In genomic region chr7:28984631-28985030, GRCh38 we compare ENCODE assay signal across 8 cellular contexts. TPM values are rescaled to one million over a fixed set of nuclear protein-coding genes. Genes with fewer than 3 reads are reported as not detected.
A peak's percentile ranks its signal among the peaks of the same experiment; 100 is the strongest.
DNase-seq lines count a peak whose midpoint lies in the region; ATAC-seq and TF ChIP-seq lines count a peak whose summit lies in the region.

No MANE protein-coding gene starts in this region.

- no peak overlapping the region for H3K4me3 ChIP-seq in epithelial cell of proximal tubule (ENCODE audit: low read depth, low read length)

- H3K27me3 Mint-ChIP-seq in neural crest cell (ENCODE audit: low read depth): no peaks in the 10 kb centered on the region
- peaks cover 55% of the 10 kb centered on the region for H3K27me3 Mint-ChIP-seq in stimulated activated naive CD8-positive, alpha-beta T cell treated with anti-CD3 and anti-CD28 coated beads, Interleukin-15, amount 100 ng/mL, for 72 hours

- H3K27ac Mint-ChIP-seq in neural crest cell (ENCODE audit: unreplicated experiment): peak overlapping the region; percentile 89
- no peak overlapping the region for H3K27ac Mint-ChIP-seq in stimulated activated naive CD8-positive, alpha-beta T cell treated with anti-CD3 and anti-CD28 coated beads, Interleukin-15, amount 100 ng/mL, for 72 hours

- peak overlapping the region; percentile 55 for H3K4me3 Mint-ChIP-seq in neural crest cell
- no peak overlapping the region for H3K4me3 Mint-ChIP-seq in stimulated activated naive CD8-positive, alpha-beta T cell treated with anti-CD3 and anti-CD28 coated beads, Interleukin-15, amount 100 ng/mL, for 72 hours

- H3K36me3 Mint-ChIP-seq in neural crest cell (ENCODE audit: low read depth): no peaks in the 10 kb centered on the region

- DNase-seq in DMS 273 treated with DMSO at 0.1 percent for 48 hours (lab: John Stamatoyannopoulos, UW) (peak; percentile 90), NOMO-1 (lab: John Stamatoyannopoulos, UW; ENCODE audit: unreplicated experiment in 2 of 2) (peak; percentile 39 to 80), epithelial cell of proximal tubule (ENCODE audit: low read depth) (no peak), neural crest cell (ENCODE audit: low read depth, low spot score) (no peak), NCI-H1436 treated with DMSO at 0.1 percent for 48 hours (lab: John Stamatoyannopoulos, UW) (no peak)
- DNase-seq in activated naive CD4-positive, alpha-beta T cell treated with Interleukin-2 at 50 U/mL for 16 hours: no peak
- no peak for DNase-seq in stimulated activated naive CD8-positive, alpha-beta T cell treated with anti-CD3 and anti-CD28 coated beads, Interleukin-15, amount 100 ng/mL, for 72 hours
- DNase-seq in activated effector memory CD4-positive, alpha-beta T cell treated with anti-CD3 and anti-CD28 coated beads, Interleukin-2, amount 50 U/mL, for 16 hours: no peak

- ATAC-seq in stimulated activated naive CD8-positive, alpha-beta T cell treated with anti-CD3 and anti-CD28 coated beads, Interleukin-15, amount 100 ng/mL, for 72 hours: no peak

- H3K4me1 Mint-ChIP-seq in neural crest cell: peaks cover 67% of the 10 kb centered on the region
- no peaks in the 10 kb centered on the region for H3K4me1 Mint-ChIP-seq in stimulated activated naive CD8-positive, alpha-beta T cell treated with anti-CD3 and anti-CD28 coated beads, Interleukin-15, amount 100 ng/mL, for 72 hours

- peaks cover 4% of the 10 kb centered on the region for H3K9me3 Mint-ChIP-seq in neural crest cell
- H3K9me3 Mint-ChIP-seq in stimulated activated naive CD8-positive, alpha-beta T cell treated with anti-CD3 and anti-CD28 coated beads, Interleukin-15, amount 100 ng/mL, for 72 hours: no peaks in the 10 kb centered on the region

- peak; percentile 3 for TF ChIP-seq CTCF in epithelial cell of proximal tubule (conservative IDR thresholded peaks at IDR 0.05; ENCODE audit: low read depth, low read length)
- no peak for TF ChIP-seq CTCF in neural crest cell (conservative IDR thresholded peaks at IDR 0.05)

RNA-seq across cellular contexts. Expression of gene TRIL, which starts 26.5 kb away (rescaled TPM):
- total RNA-seq in epithelial cell of proximal tubule (0.06 and 0.80 TPM in 2 replicates), neural crest cell (60.7 and 61.5 TPM in 2 replicates)

Comparison
In these comparisons a context has a peak if more than half of its experiments do, and no peak if none do; other contexts are left out.
1. DNase-seq: peak in DMS 273 treated with DMSO at 0.1 percent for 48 hours (single experiment) and NOMO-1 (2 of 2); none in epithelial cell of proximal tubule (single experiment), neural crest cell (single experiment), activated naive CD4-positive, alpha-beta T cell treated with Interleukin-2 at 50 U/mL for 16 hours (single experiment), NCI-H1436 treated with DMSO at 0.1 percent for 48 hours (single experiment), stimulated activated naive CD8-positive, alpha-beta T cell treated with anti-CD3 and anti-CD28 coated beads, Interleukin-15, amount 100 ng/mL, for 72 hours (0 of 2) and activated effector memory CD4-positive, alpha-beta T cell treated with anti-CD3 and anti-CD28 coated beads, Interleukin-2, amount 50 U/mL, for 16 hours (single experiment).
2. RNA of gene TRIL, which starts 26.5 kb away (total RNA-seq): 60.7 to 61.5 TPM in neural crest cell; 0.06 to 0.80 TPM in epithelial cell of proximal tubule; every median in the first group is over 10 times any median in the second.